In the genomic region with DNA sequence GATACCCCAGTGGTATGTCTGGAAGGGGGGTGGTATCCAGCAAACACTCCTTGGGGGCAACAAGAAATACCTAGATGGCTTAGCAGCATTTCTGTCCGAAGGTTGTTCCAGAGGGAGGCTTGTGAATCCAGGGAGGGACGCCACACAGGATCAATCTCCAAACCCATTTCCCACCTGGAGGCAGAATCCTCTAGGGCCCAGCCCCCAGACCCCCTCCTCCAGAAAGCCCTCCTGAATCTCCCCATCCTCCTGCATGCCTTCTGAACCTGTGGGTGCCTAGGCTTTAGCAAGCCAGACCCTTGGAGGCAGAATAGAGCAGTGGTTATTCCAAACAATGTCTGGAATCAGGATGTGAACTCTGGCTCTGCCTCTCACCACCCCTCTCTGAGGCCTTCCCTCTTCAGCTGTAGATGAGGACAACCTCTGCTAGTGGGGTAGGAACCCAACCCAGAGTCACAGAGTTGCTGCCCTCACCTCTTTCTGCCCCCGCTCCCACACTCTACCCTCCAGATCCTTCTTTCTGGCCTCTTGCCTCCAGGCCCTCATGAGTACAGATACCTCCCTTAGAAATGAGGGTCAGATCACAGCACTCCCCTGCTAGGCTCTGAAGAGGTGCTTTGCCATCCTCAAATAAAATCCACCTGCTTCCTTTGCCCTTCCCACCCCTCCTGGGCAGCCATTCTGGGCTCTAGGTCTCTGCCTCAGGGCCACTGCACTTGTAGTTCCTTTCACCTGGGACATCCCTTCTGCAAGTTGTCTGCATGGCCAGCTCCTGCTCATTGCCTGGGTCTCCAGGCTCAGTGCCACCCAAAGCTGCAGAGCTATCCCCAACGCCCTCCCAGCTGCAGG, we compare ENCODE assay signal across 10 cellular contexts. TPM values are rescaled to one million over a fixed set of nuclear protein-coding genes. Genes with fewer than 3 reads are reported as not detected.
DNase-seq lines count a peak whose midpoint lies in the region; ATAC-seq and TF ChIP-seq lines count a peak whose summit lies in the region.
"Had no signal": no experiment of that assay in that cellular context is flagged by ENCODE, and none has a peak within 500 bp of the region (broad histone marks: within the 10 kb centered on the region; RNA-seq: fewer than 3 reads in every experiment).

No MANE protein-coding gene starts in this region.

- TF ChIP-seq CTCF in ascending aorta (IDR thresholded peaks at IDR 0.05) = no peak
- TF ChIP-seq CTCF in thyroid gland (IDR thresholded peaks at IDR 0.05) = no peak

- TF ChIP-seq POLR2A in thyroid gland (IDR thresholded peaks at IDR 0.05) = no peak

- H3K27me3 ChIP-seq in ascending aorta (no peaks in the 10 kb centered on the region), thyroid gland (no peaks in the 10 kb centered on the region)
- no peaks in the 10 kb centered on the region for H3K27me3 ChIP-seq in naive thymus-derived CD4-positive, alpha-beta T cell (ENCODE audit: control insufficient read depth in 2 of 2, insufficient read depth in 2 of 2, low read length in 2 of 2)

- H3K27ac Mint-ChIP-seq in activated naive CD4-positive, alpha-beta T cell treated with anti-CD3 and anti-CD28 coated beads, Interleukin-2, amount 10 ng/mL, durations not matched to agents 7 days and 5 days = peak overlapping the region; percentile 99
- H3K27ac Mint-ChIP-seq in naive thymus-derived CD4-positive, alpha-beta T cell = peak overlapping the region; percentile 89 to 97 (median 94)

- H3K4me1 Mint-ChIP-seq in activated naive CD4-positive, alpha-beta T cell treated with anti-CD3 and anti-CD28 coated beads, Interleukin-2, amount 10 ng/mL, durations not matched to agents 7 days and 5 days = peaks cover 77% of the 10 kb centered on the region
- peaks cover 74 to 99% (median 89%) of the 10 kb centered on the region in 7 donors for H3K4me1 Mint-ChIP-seq in naive thymus-derived CD4-positive, alpha-beta T cell

- H3K4me3 ChIP-seq in ascending aorta = no peak overlapping the region
- H3K4me3 ChIP-seq in naive thymus-derived CD4-positive, alpha-beta T cell (ENCODE audit: low read length) = no peak overlapping the region
- H3K4me3 ChIP-seq in thyroid gland (replicated peaks in 1 of 3) = no peak overlapping the region

- H3K9me3 Mint-ChIP-seq in activated naive CD4-positive, alpha-beta T cell treated with anti-CD3 and anti-CD28 coated beads, Interleukin-2, amount 10 ng/mL, durations not matched to agents 7 days and 5 days = no peaks in the 10 kb centered on the region
- H3K9me3 Mint-ChIP-seq in naive thymus-derived CD4-positive, alpha-beta T cell = no peaks in the 10 kb centered on the region

- peaks cover 10 to 19% of the 10 kb centered on the region in 2 donors for H3K36me3 ChIP-seq in ascending aorta
- H3K36me3 ChIP-seq in naive thymus-derived CD4-positive, alpha-beta T cell (ENCODE audit: control insufficient read depth in 2 of 3, insufficient read depth in 3 of 3, low read length in 3 of 3) = peaks cover 15 to 53% (median 18%) of the 10 kb centered on the region in 3 experiments
- peaks cover 20 to 21% of the 10 kb centered on the region in 2 donors for H3K36me3 ChIP-seq in thyroid gland

- H3K9me3 ChIP-seq in ascending aorta = no peaks in the 10 kb centered on the region
- no peaks in the 10 kb centered on the region for H3K9me3 ChIP-seq in naive thymus-derived CD4-positive, alpha-beta T cell (ENCODE audit: control insufficient read depth in 2 of 3, low read length in 3 of 3)
- H3K9me3 ChIP-seq in thyroid gland = no peaks in the 10 kb centered on the region

- peaks cover 20 to 29% of the 10 kb centered on the region in 2 donors for H3K4me1 ChIP-seq in ascending aorta
- H3K4me1 ChIP-seq in naive thymus-derived CD4-positive, alpha-beta T cell (ENCODE audit: control insufficient read depth in 2 of 2, insufficient read depth in 2 of 2, low read length in 2 of 2) = peaks cover 88 to 91% of the 10 kb centered on the region in 2 donors
- H3K4me1 ChIP-seq in thyroid gland = peaks cover 87 to 100% of the 10 kb centered on the region in 2 donors

- H3K4me3 Mint-ChIP-seq in activated naive CD4-positive, alpha-beta T cell treated with anti-CD3 and anti-CD28 coated beads, Interleukin-2, amount 10 ng/mL, durations not matched to agents 7 days and 5 days = peak overlapping the region; percentile 98
- peak overlapping the region in 9 of 10 donors; percentile 1 to 98 (median 87) for H3K4me3 Mint-ChIP-seq in naive thymus-derived CD4-positive, alpha-beta T cell

- DNase-seq in activated naive CD4-positive, alpha-beta T cell treated with anti-CD3 and anti-CD28 coated beads, Interleukin-2, amount 10 ng/mL, durations not matched to agents 7 days and 5 days = peak; percentile 34
- DNase-seq in activated naive CD4-positive, alpha-beta T cell (lab: John Stamatoyannopoulos, UW) = no peak
- no peak for DNase-seq in ascending aorta (ENCODE audit: low spot score in 2 of 2)
- no peak for DNase-seq in naive thymus-derived CD4-positive, alpha-beta T cell
- no peak for DNase-seq in thyroid gland
- DNase-seq in MV-4-11 (lab: John Stamatoyannopoulos, UW) = no peak
- no peak for DNase-seq in NK-92 treated with Interleukin-12 subunit alpha and Interleukin-12 subunit beta, amount 100 ng/mL, for 24 hours (lab: John Stamatoyannopoulos, UW)
- DNase-seq: NCI-H1092 treated with DMSO at 0.1 percent for 48 hours, OCI-M1 had no signal

- H3K27me3 Mint-ChIP-seq in activated naive CD4-positive, alpha-beta T cell treated with anti-CD3 and anti-CD28 coated beads, Interleukin-2, amount 10 ng/mL, durations not matched to agents 7 days and 5 days = peaks cover 13% of the 10 kb centered on the region
- H3K27me3 Mint-ChIP-seq in naive thymus-derived CD4-positive, alpha-beta T cell = no peaks in the 10 kb centered on the region

- ATAC-seq in naive thymus-derived CD4-positive, alpha-beta T cell = no peak
- ATAC-seq in GM18870 (IDR thresholded peaks at IDR 0.05; ENCODE audit: unreplicated experiment) = no peak

- peaks cover 86% of the 10 kb centered on the region for H3K36me3 Mint-ChIP-seq in activated naive CD4-positive, alpha-beta T cell treated with anti-CD3 and anti-CD28 coated beads, Interleukin-2, amount 10 ng/mL, durations not matched to agents 7 days and 5 days
- H3K36me3 Mint-ChIP-seq in naive thymus-derived CD4-positive, alpha-beta T cell = peaks cover 14 to 66% (median 25%) of the 10 kb centered on the region in 5 donors

- intact Hi-C loops in ascending aorta (cut with DNase I) (loop anchor here (5.0 kb wide), 1 partner anchor 251 kb away; a partner anchor contains a TSS), thyroid gland (cut with DNase I) (no loop called here)
- intact Hi-C loops in naive thymus-derived CD4-positive, alpha-beta T cell (cut with micrococcal nuclease) = no loop called here

- 66 to 79% methylated on average over 4 of the region's 4 CpGs for WGBS in thyroid gland, 2 donors

- POLR2A ChIA-PET in naive thymus-derived CD4-positive, alpha-beta T cell (lab: Charles Lee) = interaction anchor here (1.8 to 25.1 kb wide), 4 partner anchors 8 to 30 kb away, joined by 4 to 730 read pairs (median 256); a partner anchor contains a TSS

- peak overlapping the region; percentile 94 to 98 for H3K27ac ChIP-seq in ascending aorta
- peak overlapping the region; percentile 93 for H3K27ac ChIP-seq in naive thymus-derived CD4-positive, alpha-beta T cell (ENCODE audit: low read depth, low read length)
- peak overlapping the region; percentile 99 to 100 (median 100) for H3K27ac ChIP-seq in thyroid gland

- CTCF ChIA-PET in activated naive CD4-positive, alpha-beta T cell treated with anti-CD3 and anti-CD28 coated beads, Interleukin-2, amount 10 ng/mL, durations not matched to agents 7 days and 5 days (lab: Charles Lee) = interaction anchor here (5.0 to 25.1 kb wide), 3 partner anchors 8 to 30 kb away, joined by 34 to 753 read pairs (median 257); a partner anchor contains a TSS
- CTCF ChIA-PET in naive thymus-derived CD4-positive, alpha-beta T cell (lab: Charles Lee) = interaction anchor here (2.3 to 13.9 kb wide), 7 partner anchors 10 to 32 kb away, joined by 8 to 578 read pairs (median 16); a partner anchor contains a TSS

RNA-seq across cellular contexts. Expression of a gene that starts 8.1 kb away (rescaled TPM):
- total RNA-seq in ascending aorta (6.1 TPM), thyroid gland (10 to 100 TPM; 31.0 to 78.1 (median 48.0) TPM)
- 100 to 1,000 TPM in 1 of 5 experiments, 10 to 100 TPM in 4; 10.9 to 486 (median 28.5) TPM for total RNA-seq in naive thymus-derived CD4-positive, alpha-beta T cell
- 100 to 1,000 TPM; 134 to 150 TPM for polyA plus RNA-seq in naive thymus-derived CD4-positive, alpha-beta T cell

RNA-seq across cellular contexts. Expression of a gene that starts 13.5 kb away (rescaled TPM):
- total RNA-seq in ascending aorta (23.7 TPM), thyroid gland (100 to 1,000 TPM in 1 of 4 donors, 10 to 100 TPM in 3; 66.1 to 147 (median 97.5) TPM)
- 100 to 1,000 TPM in 1 of 5 experiments, 10 to 100 TPM in 4; 26.7 to 196 (median 37.7) TPM for total RNA-seq in naive thymus-derived CD4-positive, alpha-beta T cell
- 10 to 100 TPM; 53.4 to 54.1 TPM for polyA plus RNA-seq in naive thymus-derived CD4-positive, alpha-beta T cell

RNA-seq across cellular contexts. Expression of a gene that starts 34.2 kb away (rescaled TPM):
- total RNA-seq in ascending aorta (13.1 TPM), thyroid gland (10 to 100 TPM; 13.9 to 20.8 (median 17.6) TPM)
- total RNA-seq in naive thymus-derived CD4-positive, alpha-beta T cell = 10 to 100 TPM; 32.1 to 71.1 (median 66.1) TPM
- 10 to 100 TPM; 35.2 to 35.3 TPM for polyA plus RNA-seq in naive thymus-derived CD4-positive, alpha-beta T cell

RNA-seq across cellular contexts. Expression of a gene that starts 35.9 kb away (rescaled TPM):
- total RNA-seq in ascending aorta = 29.5 TPM
- total RNA-seq in naive thymus-derived CD4-positive, alpha-beta T cell = 10 to 100 TPM; 11.1 to 67.5 (median 16.4) TPM
- 10 to 100 TPM; 12.8 to 17.4 TPM for polyA plus RNA-seq in naive thymus-derived CD4-positive, alpha-beta T cell
- 10 to 100 TPM; 19.6 to 22.0 (median 20.3) TPM for total RNA-seq in thyroid gland
